In genomic region chr3:191176038-191176437, GRCh38 we compare ENCODE assay signal across 24 cellular contexts. TPM values are rescaled to one million over a fixed set of nuclear protein-coding genes. Genes with fewer than 3 reads are reported as not detected.
"Had no signal": no experiment of that assay in that cellular context is flagged by ENCODE, and none has a peak within 500 bp of the region (broad histone marks: within the 10 kb centered on the region; RNA-seq: fewer than 3 reads in every experiment).

No MANE protein-coding gene starts in this region.

- DNase-seq: Kasumi-1; NCI-H1048; NCI-H1105; NCI-H1417; NCI-H1436 treated with DMSO at 0.1 percent for 48 hours; NCI-H1694; NCI-H1930; NCI-H2081 treated with DMSO at 0.1 percent for 48 hours; NCI-H2171; NCI-H226; NCI-H446; NCI-H510A; NCI-H524 treated with DMSO at 0.1 percent for 48 hours; NCI-H69; NCI-H774; NK-92 treated with Interleukin-12 subunit alpha and Interleukin-12 subunit beta, amount 100 ng/mL, for 24 hours; PC-3; SHP77 had no signal

- H3K27ac Mint-ChIP-seq: IgD-negative memory B cell had no signal

- ATAC-seq: K562, Panc1, PC-3, SK-N-SH treated with all-trans-retinoic acid at 6 μM for 48 hours had no signal

- H3K4me3 Mint-ChIP-seq: IgD-negative memory B cell had no signal

- H3K36me3 Mint-ChIP-seq: IgD-negative memory B cell had no signal

- H3K27me3 Mint-ChIP-seq: IgD-negative memory B cell had no signal

RNA-seq across cellular contexts. Expression of gene OSTN, which starts 23.0 kb away (rescaled TPM):
- total RNA-seq: K562, M059J, OCI-LY7 had no signal
